9 cellular contexts compared by ENCODE assay signal in genomic region chr12:121391619-121392324, GRCh38. TPM values are rescaled to one million over a fixed set of nuclear protein-coding genes. Genes with fewer than 3 reads are reported as not detected.
A peak's percentile ranks its signal among the peaks of the same experiment; 100 is the strongest.
DNase-seq lines count a peak whose midpoint lies in the region; ATAC-seq, FAIRE-seq and TF ChIP-seq lines count a peak whose summit lies in the region.
"Had no signal": no experiment of that assay in that cellular context is flagged by ENCODE, and none has a peak within 500 bp of the region (broad histone marks: within the 10 kb centered on the region; RNA-seq: fewer than 3 reads in every experiment).

No MANE protein-coding gene starts in this region.

- intact Hi-C loops in adrenal gland (cut with DNase I): no loop called here

- no peaks in the 10 kb centered on the region for H3K27me3 ChIP-seq in DND-41 (ENCODE audit: insufficient read depth, low read length, poor library complexity)
- H3K27me3 ChIP-seq in adrenal gland: no peaks in the 10 kb centered on the region

- no peaks in the 10 kb centered on the region for H4K20me1 ChIP-seq in DND-41 (ENCODE audit: insufficient read depth, low read length)

- peak overlapping the region; percentile 67 for H2AFZ ChIP-seq in DND-41 (ENCODE audit: low read depth, low read length)

- peak overlapping the region; percentile 43 for H3K4me2 ChIP-seq in DND-41 (ENCODE audit: insufficient read depth, low read length)

- peak overlapping the region in 1 of 2 experiments; percentile 3; a peak in 1 of 4 replicates for H3K4me3 ChIP-seq in DND-41 (ENCODE audit: low read depth in 1 of 2, low read length in 2 of 2)
- H3K4me3 ChIP-seq in adrenal gland: peak overlapping the region in 1 of 4 donors; percentile 30

- H3K36me3 ChIP-seq in DND-41 (ENCODE audit: insufficient read depth, low read length) (no peaks in the 10 kb centered on the region), adrenal gland (replicated peaks in 1 of 2) (no peaks in the 10 kb centered on the region)

- TF ChIP-seq POLR2A in adrenal gland (IDR thresholded peaks at IDR 0.05): no peak

- H3K79me2 ChIP-seq in DND-41 (ENCODE audit: insufficient read depth, low read length): no peaks in the 10 kb centered on the region

- DNase-seq in DND-41 (peak; percentile 29), MV-4-11 (lab: John Stamatoyannopoulos, UW) (peak; percentile 87), adrenal gland (peak in 6 of 7 donors; percentile 20 to 60 (median 34)), pons (ENCODE audit: low spot score) (peak; percentile 25), SHP77 treated with DMSO at 0.1 percent for 48 hours (lab: John Stamatoyannopoulos, UW) (no peak), activated gamma-delta T cell (lab: John Stamatoyannopoulos, UW) (no peak), RCC 7860 (ENCODE audit: low spot score) (no peak)

- H3K9me3 ChIP-seq in DND-41 (ENCODE audit: insufficient read depth, low read length, severe bottlenecking) (no peaks in the 10 kb centered on the region), adrenal gland (replicated peaks in 1 of 3) (no peaks in the 10 kb centered on the region)

- peaks cover 10% of the 10 kb centered on the region for H3K4me1 ChIP-seq in DND-41 (ENCODE audit: insufficient read depth, low read length)
- no peaks in the 10 kb centered on the region for H3K4me1 ChIP-seq in adrenal gland (replicated peaks in 1 of 2)

- ATAC-seq in DND-41 (ENCODE audit: insufficient read depth, low read depth) (peak; percentile 72; the same call in 2 of the 3 replicates), HG02938 (IDR thresholded peaks at IDR 0.05; ENCODE audit: unreplicated experiment) (no peak)

- H3K27ac ChIP-seq in DND-41 (ENCODE audit: low read length): peak overlapping the region; percentile 0; the same call in 1 of the 2 replicates
- peak overlapping the region in 3 of 5 donors; percentile 2 to 40 (median 36) for H3K27ac ChIP-seq in adrenal gland

- TF ChIP-seq CTCF in DND-41 (IDR thresholded peaks at IDR 0.05; ENCODE audit: borderline replicate concordance, extremely low read depth, low read length, poor library complexity, severe bottlenecking): no peak
- no peak for TF ChIP-seq CTCF in adrenal gland (IDR thresholded peaks at IDR 0.05)

- H3K9ac ChIP-seq in DND-41 (ENCODE audit: low read depth, low read length): no peak overlapping the region; the same call in 1 of the 2 replicates

- WGBS in adrenal gland, 4 donors: 57 to 59% (median 58%) methylated on average over 10 of the region's 10 CpGs

- no peak for FAIRE-seq in RCC 7860 (lab: Jason Lieb, UNC)
- FAIRE-seq: colon had no signal

RNA-seq across cellular contexts. Expression of gene RNF34, which starts 8.1 kb away (rescaled TPM):
- 10 to 100 TPM; 16.8 to 39.6 (median 26.5) TPM for total RNA-seq in adrenal gland
- polyA plus RNA-seq in adrenal gland: 10 to 100 TPM; 13.3 to 29.5 (median 15.7) TPM

RNA-seq across cellular contexts. Expression of gene ANAPC5, which starts 39.6 kb away (rescaled TPM):
- total RNA-seq in adrenal gland: 100 to 1,000 TPM in 2 of 8 donors, 10 to 100 TPM in 6; 81.3 to 128 (median 90.4) TPM
- polyA plus RNA-seq in adrenal gland: 100 to 1,000 TPM; 164 to 204 (median 181) TPM

Comparison
In these comparisons a context has a peak if more than half of its experiments do, and no peak if none do; other contexts are left out.
1. DNase-seq: peak in DND-41 (single experiment), MV-4-11 (single experiment), adrenal gland (6 of 7) and pons (single experiment); none in SHP77 treated with DMSO at 0.1 percent for 48 hours (single experiment), activated gamma-delta T cell (single experiment) and RCC 7860 (single experiment).